ENCODE assay signal across 13 cellular contexts in the genomic region with DNA sequence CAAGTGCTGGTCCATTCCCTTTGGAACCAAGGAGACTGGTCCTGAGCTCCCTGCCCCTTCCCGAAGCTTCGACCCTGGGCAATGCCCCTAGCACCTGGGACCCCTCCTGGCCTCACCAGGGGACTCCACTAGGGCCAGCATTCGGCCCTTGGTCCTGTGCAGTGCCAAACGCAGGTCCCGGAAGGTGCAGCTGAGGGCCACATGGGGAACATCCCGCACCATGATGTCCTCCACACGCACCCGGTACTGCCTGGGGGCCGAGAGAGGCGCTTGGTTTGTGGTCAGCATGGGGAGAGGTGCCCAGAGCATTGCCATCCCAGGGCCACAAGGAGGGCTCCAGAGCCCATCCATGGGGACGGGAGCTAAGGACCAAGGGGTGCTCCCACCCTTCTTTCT. TPM values are rescaled to one million over a fixed set of nuclear protein-coding genes. Genes with fewer than 3 reads are reported as not detected.
DNase-seq lines count a peak whose midpoint lies in the region; ATAC-seq and TF ChIP-seq lines count a peak whose summit lies in the region.
"Had no signal": no experiment of that assay in that cellular context is flagged by ENCODE, and none has a peak within 500 bp of the region (broad histone marks: within the 10 kb centered on the region; RNA-seq: fewer than 3 reads in every experiment).

No MANE protein-coding gene starts in this region.

- H2BK5ac ChIP-seq in neuronal stem cell (ENCODE audit: low read length): no peak overlapping the region

- DNase-seq in activated CD4-positive, alpha-beta T cell treated with anti-CD3 and anti-CD28 coated beads, Interleukin-2, amount 10 ng/mL, durations not matched to agents 7 days and 5 days: no peak
- DNase-seq in activated CD4-positive, alpha-beta T cell treated with anti-CD3 and anti-CD28 coated beads for 48 hours: no peak
- DNase-seq in natural killer cell treated with Interleukin-12 subunit alpha and Interleukin-12 subunit beta and Interleukin-15 and Interleukin-18, amount 100 ng/mL, for 72 hours (ENCODE audit: low spot score): no peak
- no peak for DNase-seq in natural killer cell
- no peak for DNase-seq in neuronal stem cell (ENCODE audit: low spot score)
- no peak for DNase-seq in inferior parietal cortex (ENCODE audit: extremely low spot score)
- DNase-seq: GDM1 had no signal

- no peak overlapping the region for H2BK120ac ChIP-seq in neuronal stem cell (ENCODE audit: low read depth, low read length)

- peak overlapping the region; percentile 75 for H3K23ac ChIP-seq in neuronal stem cell (ENCODE audit: low read depth, low read length, poor library complexity)

- no peaks in the 10 kb centered on the region for H3K9me3 ChIP-seq in neuronal stem cell (replicated peaks in 1 of 2; ENCODE audit: control insufficient read depth in 2 of 2, insufficient read depth in 1 of 2, low read depth in 1 of 2, low read length in 2 of 2)
- H3K9me3 ChIP-seq: BLaER1, Caco-2 had no signal

- no peaks in the 10 kb centered on the region for H3K36me3 Mint-ChIP-seq in activated CD4-positive, alpha-beta T cell treated with anti-CD3 and anti-CD28 coated beads, Interleukin-2, amount 10 ng/mL, durations not matched to agents 7 days and 5 days (ENCODE audit: low read depth)
- H3K36me3 Mint-ChIP-seq in natural killer cell treated with Interleukin-12 subunit alpha and Interleukin-12 subunit beta and Interleukin-15 and Interleukin-18, amount 100 ng/mL, for 72 hours: no peaks in the 10 kb centered on the region
- no peaks in the 10 kb centered on the region for H3K36me3 Mint-ChIP-seq in natural killer cell
- H3K36me3 Mint-ChIP-seq: CD8-positive, alpha-beta memory T cell had no signal

- peak overlapping the region; percentile 5 for H3K27ac Mint-ChIP-seq in activated CD4-positive, alpha-beta T cell treated with anti-CD3 and anti-CD28 coated beads, Interleukin-2, amount 10 ng/mL, durations not matched to agents 7 days and 5 days
- H3K27ac Mint-ChIP-seq in natural killer cell treated with Interleukin-12 subunit alpha and Interleukin-12 subunit beta and Interleukin-15 and Interleukin-18, amount 100 ng/mL, for 72 hours: peak overlapping the region in 1 of 2 donors; percentile 76
- H3K27ac Mint-ChIP-seq in natural killer cell: peak overlapping the region in 1 of 2 donors; percentile 69

- no peak overlapping the region for H3K27ac ChIP-seq in neuronal stem cell (replicated peaks; ENCODE audit: low read length)
- H3K27ac ChIP-seq: BLaER1 had no signal

- H3K18ac ChIP-seq in neuronal stem cell (ENCODE audit: low read length): no peak overlapping the region

- POLR2A ChIA-PET in activated CD4-positive, alpha-beta T cell treated with anti-CD3 and anti-CD28 coated beads, Interleukin-2, amount 10 ng/mL, durations not matched to agents 7 days and 5 days (lab: Charles Lee): no interaction called here

- H3K4ac ChIP-seq in neuronal stem cell (ENCODE audit: low read length): no peak overlapping the region

- no peak overlapping the region for H4K8ac ChIP-seq in neuronal stem cell (ENCODE audit: low read depth, low read length)

- intact Hi-C loops in natural killer cell (cut with micrococcal nuclease): no loop called here

- no peak overlapping the region for H3K4me3 Mint-ChIP-seq in activated CD4-positive, alpha-beta T cell treated with anti-CD3 and anti-CD28 coated beads, Interleukin-2, amount 10 ng/mL, durations not matched to agents 7 days and 5 days
- H3K4me3 Mint-ChIP-seq in natural killer cell treated with Interleukin-12 subunit alpha and Interleukin-12 subunit beta and Interleukin-15 and Interleukin-18, amount 100 ng/mL, for 72 hours: peak overlapping the region; percentile 38
- H3K4me3 Mint-ChIP-seq in natural killer cell: no peak overlapping the region
- H3K4me3 Mint-ChIP-seq: CD8-positive, alpha-beta memory T cell had no signal

- peak overlapping the region; percentile 86 for H2AK5ac ChIP-seq in neuronal stem cell (ENCODE audit: low read depth, low read length)

- no peak for TF ChIP-seq CTCF in natural killer cell (IDR thresholded peaks at IDR 0.05)

- WGBS in neuronal stem cell (ENCODE audit: extremely low coverage in 2 of 2, insufficient read length in 2 of 2, insufficient replicate concordance in 1 of 2), 2 donors: no CpG with 5 or more reads among the region's 11 CpGs

- no peak overlapping the region for H3K4me3 ChIP-seq in neuronal stem cell (ENCODE audit: low read length in 2 of 2)
- H3K4me3 ChIP-seq: BLaER1 had no signal

- no peaks in the 10 kb centered on the region for H3K9me3 Mint-ChIP-seq in activated CD4-positive, alpha-beta T cell treated with anti-CD3 and anti-CD28 coated beads, Interleukin-2, amount 10 ng/mL, durations not matched to agents 7 days and 5 days
- H3K9me3 Mint-ChIP-seq in natural killer cell treated with Interleukin-12 subunit alpha and Interleukin-12 subunit beta and Interleukin-15 and Interleukin-18, amount 100 ng/mL, for 72 hours: no peaks in the 10 kb centered on the region
- H3K9me3 Mint-ChIP-seq in natural killer cell: no peaks in the 10 kb centered on the region
- H3K9me3 Mint-ChIP-seq: CD8-positive, alpha-beta memory T cell had no signal

- peak overlapping the region; percentile 73 for H2BK15ac ChIP-seq in neuronal stem cell (ENCODE audit: low read length)

- H3K27me3 ChIP-seq in neuronal stem cell (ENCODE audit: control insufficient read depth in 3 of 3, insufficient read depth in 3 of 3, low read depth in 1 of 3, low read length in 3 of 3): no peaks in the 10 kb centered on the region
- H3K27me3 ChIP-seq: BLaER1 had no signal

- no peak overlapping the region for H3K9ac ChIP-seq in neuronal stem cell (ENCODE audit: low read depth, low read length, poor library complexity)
- H3K9ac ChIP-seq: BLaER1 had no signal

- H3K36me3 ChIP-seq in neuronal stem cell (replicated peaks in 1 of 2; ENCODE audit: control insufficient read depth in 2 of 2, insufficient read depth in 2 of 2, low read length in 2 of 2): peaks cover 69 to 92% of the 10 kb centered on the region in 2 donors

- H2AFZ ChIP-seq in neuronal stem cell (ENCODE audit: low read length): no peak overlapping the region

- no peak overlapping the region for H3K14ac ChIP-seq in neuronal stem cell (ENCODE audit: low read length)

- peaks cover 2% of the 10 kb centered on the region for H3K4me1 Mint-ChIP-seq in activated CD4-positive, alpha-beta T cell treated with anti-CD3 and anti-CD28 coated beads, Interleukin-2, amount 10 ng/mL, durations not matched to agents 7 days and 5 days
- peaks cover 0 to 8% of the 10 kb centered on the region in 2 donors for H3K4me1 Mint-ChIP-seq in natural killer cell treated with Interleukin-12 subunit alpha and Interleukin-12 subunit beta and Interleukin-15 and Interleukin-18, amount 100 ng/mL, for 72 hours (ENCODE audit: low read depth in 2 of 2)
- H3K4me1 Mint-ChIP-seq in natural killer cell: no peaks in the 10 kb centered on the region

- H3K27me3 Mint-ChIP-seq in activated CD4-positive, alpha-beta T cell treated with anti-CD3 and anti-CD28 coated beads, Interleukin-2, amount 10 ng/mL, durations not matched to agents 7 days and 5 days: no peaks in the 10 kb centered on the region
- no peaks in the 10 kb centered on the region for H3K27me3 Mint-ChIP-seq in natural killer cell treated with Interleukin-12 subunit alpha and Interleukin-12 subunit beta and Interleukin-15 and Interleukin-18, amount 100 ng/mL, for 72 hours
- no peaks in the 10 kb centered on the region for H3K27me3 Mint-ChIP-seq in natural killer cell (ENCODE audit: low read depth in 2 of 2)
- H3K27me3 Mint-ChIP-seq: CD8-positive, alpha-beta memory T cell had no signal

- CTCF ChIA-PET in activated CD4-positive, alpha-beta T cell treated with anti-CD3 and anti-CD28 coated beads, Interleukin-2, amount 10 ng/mL, durations not matched to agents 7 days and 5 days (lab: Charles Lee): interaction anchor here (0.6 to 2.3 kb wide), 8 partner anchors 9 to 208 kb away, joined by 3 to 6 read pairs (median 4); a partner anchor contains a TSS

- ATAC-seq in natural killer cell treated with Interleukin-12 subunit alpha and Interleukin-12 subunit beta and Interleukin-15 and Interleukin-18, amount 100 ng/mL, for 72 hours: no peak
- ATAC-seq in natural killer cell: no peak
- no peak for ATAC-seq in HG03196 (IDR thresholded peaks at IDR 0.05; ENCODE audit: unreplicated experiment)
- no peak for ATAC-seq in GM21619 (IDR thresholded peaks at IDR 0.05; ENCODE audit: unreplicated experiment)

- H3K4me1 ChIP-seq in neuronal stem cell (ENCODE audit: control insufficient read depth in 2 of 2, insufficient read depth in 1 of 2, low read depth in 1 of 2, low read length in 2 of 2): peaks cover 6 to 8% of the 10 kb centered on the region in 2 donors
- H3K4me1 ChIP-seq: BLaER1, Caco-2 had no signal

- peaks cover 5% of the 10 kb centered on the region for H3K79me1 ChIP-seq in neuronal stem cell (ENCODE audit: low read depth, low read length)

- H3K4me2 ChIP-seq in neuronal stem cell (ENCODE audit: insufficient read depth, low read length, poor library complexity, severe bottlenecking): no peak overlapping the region
- H3K4me2 ChIP-seq: BLaER1 had no signal

- no peak overlapping the region for H4K91ac ChIP-seq in neuronal stem cell (ENCODE audit: low read depth, low read length, poor library complexity)

- H2BK12ac ChIP-seq in neuronal stem cell (ENCODE audit: low read length): no peak overlapping the region

RNA-seq across cellular contexts. Expression of a gene that starts 7.9 kb away (rescaled TPM):
- total RNA-seq in activated CD4-positive, alpha-beta T cell treated with anti-CD3 and anti-CD28 coated beads, Interleukin-2, amount 10 ng/mL, durations not matched to agents 7 days and 5 days: 1 to 10 TPM; 3.0 to 3.6 TPM
- 10 to 100 TPM in 1 of 2 donors, 1 to 10 TPM in 1; 6.5 to 10.5 TPM for total RNA-seq in natural killer cell treated with Interleukin-12 subunit alpha and Interleukin-12 subunit beta and Interleukin-15 and Interleukin-18, amount 100 ng/mL, for 72 hours
- total RNA-seq in natural killer cell: 1 to 10 TPM; 7.8 to 8.2 (median 8.1) TPM
- 18.1 TPM for polyA plus RNA-seq in neuronal stem cell (2013, experiment 1 of 2)
- polyA plus RNA-seq in neuronal stem cell (2013, experiment 2 of 2): 18.8 TPM

RNA-seq across cellular contexts. Expression of a gene that starts 8.0 kb away (rescaled TPM):
- total RNA-seq in activated CD4-positive, alpha-beta T cell treated with anti-CD3 and anti-CD28 coated beads, Interleukin-2, amount 10 ng/mL, durations not matched to agents 7 days and 5 days: 10 to 100 TPM; 74.4 to 79.9 TPM
- 100 to 1,000 TPM; 111 to 142 TPM for total RNA-seq in natural killer cell treated with Interleukin-12 subunit alpha and Interleukin-12 subunit beta and Interleukin-15 and Interleukin-18, amount 100 ng/mL, for 72 hours
- total RNA-seq in natural killer cell: 10 to 100 TPM; 33.0 to 49.8 (median 41.1) TPM
- 80.4 TPM for polyA plus RNA-seq in neuronal stem cell (2013, experiment 1 of 2)
- polyA plus RNA-seq in neuronal stem cell (2013, experiment 2 of 2): 80.9 TPM

RNA-seq across cellular contexts. Expression of a gene that starts 16.1 kb away (rescaled TPM):
- 1 to 10 TPM; 3.6 to 4.4 TPM for total RNA-seq in activated CD4-positive, alpha-beta T cell treated with anti-CD3 and anti-CD28 coated beads, Interleukin-2, amount 10 ng/mL, durations not matched to agents 7 days and 5 days
- 1 to 10 TPM; 3.2 to 5.8 TPM for total RNA-seq in natural killer cell treated with Interleukin-12 subunit alpha and Interleukin-12 subunit beta and Interleukin-15 and Interleukin-18, amount 100 ng/mL, for 72 hours
- total RNA-seq in natural killer cell: 1 to 10 TPM; 6.9 to 8.8 (median 8.5) TPM
- 16.7 TPM for polyA plus RNA-seq in neuronal stem cell (2013, experiment 1 of 2)
- 15.7 TPM for polyA plus RNA-seq in neuronal stem cell (2013, experiment 2 of 2)

RNA-seq across cellular contexts. Expression of a gene that starts 24.5 kb away (rescaled TPM):
- not detected for total RNA-seq in activated CD4-positive, alpha-beta T cell treated with anti-CD3 and anti-CD28 coated beads, Interleukin-2, amount 10 ng/mL, durations not matched to agents 7 days and 5 days
- not detected for total RNA-seq in natural killer cell treated with Interleukin-12 subunit alpha and Interleukin-12 subunit beta and Interleukin-15 and Interleukin-18, amount 100 ng/mL, for 72 hours
- total RNA-seq in natural killer cell: not detected
- 1.4 TPM for polyA plus RNA-seq in neuronal stem cell (2013, experiment 1 of 2)
- polyA plus RNA-seq in neuronal stem cell (2013, experiment 2 of 2): 1.7 TPM
- total RNA-seq: A673; CD8-positive, alpha-beta memory T cell had no signal
- polyA plus RNA-seq: CD8-positive, alpha-beta memory T cell had no signal

RNA-seq across cellular contexts. Expression of a gene that starts 26.3 kb away (rescaled TPM):
- total RNA-seq in activated CD4-positive, alpha-beta T cell treated with anti-CD3 and anti-CD28 coated beads, Interleukin-2, amount 10 ng/mL, durations not matched to agents 7 days and 5 days: not detected
- not detected for total RNA-seq in natural killer cell treated with Interleukin-12 subunit alpha and Interleukin-12 subunit beta and Interleukin-15 and Interleukin-18, amount 100 ng/mL, for 72 hours
- under 1 TPM in 1 of 3 donors, not detected in 2; 0.78 TPM for total RNA-seq in natural killer cell
- 7.2 TPM for polyA plus RNA-seq in neuronal stem cell (2013, experiment 1 of 2)
- polyA plus RNA-seq in neuronal stem cell (2013, experiment 2 of 2): 7.1 TPM
- polyA plus RNA-seq: CD8-positive, alpha-beta memory T cell had no signal
